Comparison of ENCODE assay signal across 14 cellular contexts in the genomic region with DNA sequence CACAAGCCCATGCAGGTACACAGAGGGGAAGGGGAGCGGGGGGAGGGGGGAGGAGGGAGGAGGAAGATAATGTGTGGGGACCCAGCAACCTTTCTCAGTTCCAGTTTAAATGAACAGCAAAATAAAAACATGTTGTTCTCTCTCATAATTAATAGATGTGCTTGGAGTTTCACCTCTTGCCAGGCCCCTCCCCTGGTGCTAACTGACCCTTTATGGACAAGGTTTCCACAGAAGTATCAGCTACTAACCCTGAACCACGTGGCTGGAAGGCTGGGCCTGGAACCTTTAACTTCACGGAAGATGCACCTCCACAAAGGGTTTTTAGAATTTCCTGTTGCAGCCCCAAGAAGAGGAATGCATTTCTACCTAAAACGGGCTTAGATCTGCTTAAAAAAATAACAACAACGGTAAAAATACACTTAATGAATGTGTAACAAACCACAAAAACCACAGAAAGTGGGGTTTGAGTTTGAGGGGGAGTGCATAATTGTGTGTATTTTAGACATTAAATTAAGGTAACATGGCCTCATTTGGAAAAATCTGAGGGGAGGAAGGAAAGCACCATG. TPM values are rescaled to one million over a fixed set of nuclear protein-coding genes. Genes with fewer than 3 reads are reported as not detected.
DNase-seq lines count a peak whose midpoint lies in the region; ATAC-seq and TF ChIP-seq lines count a peak whose summit lies in the region.
"Had no signal": no experiment of that assay in that cellular context is flagged by ENCODE, and none has a peak within 500 bp of the region (broad histone marks: within the 10 kb centered on the region; RNA-seq: fewer than 3 reads in every experiment).

No MANE protein-coding gene starts in this region.

- no peaks in the 10 kb centered on the region for H3K27me3 ChIP-seq in SJSA1 (replicated peaks)
- no peaks in the 10 kb centered on the region for H3K27me3 ChIP-seq in subcutaneous abdominal adipose tissue (ENCODE audit: control insufficient read depth in 5 of 5, insufficient read depth in 4 of 5, low read length in 5 of 5)
- peaks cover 9% of the 10 kb centered on the region for H3K27me3 ChIP-seq in endodermal cell (ENCODE audit: control insufficient read depth, insufficient read depth, low read length, poor library complexity, severe bottlenecking)
- H3K27me3 ChIP-seq: neutrophil had no signal

- peaks cover 43% of the 10 kb centered on the region for H3K4me1 ChIP-seq in SJSA1 (replicated peaks)
- H3K4me1 ChIP-seq in subcutaneous abdominal adipose tissue (ENCODE audit: control insufficient read depth in 5 of 5, insufficient read depth in 5 of 5, low read length in 5 of 5): peaks cover 12 to 44% (median 39%) of the 10 kb centered on the region in 5 donors
- no peaks in the 10 kb centered on the region for H3K4me1 ChIP-seq in endodermal cell (ENCODE audit: control insufficient read depth, insufficient read depth, low read length)

- H3K4me3 Mint-ChIP-seq in HFFc6: peak overlapping the region; percentile 39; the same call in 1 of the 2 replicates
- H3K4me3 Mint-ChIP-seq in endodermal cell: no peak overlapping the region

- peaks cover 49% of the 10 kb centered on the region for H3K4me1 Mint-ChIP-seq in HFFc6 (ENCODE audit: low read depth)
- H3K4me1 Mint-ChIP-seq in endodermal cell: peaks cover 17% of the 10 kb centered on the region

- no peak for DNase-seq in HFFc6
- DNase-seq in SJSA1 (ENCODE audit: low read depth in 1 of 2, low spot score in 2 of 2): peak in 1 of 2 experiments; percentile 40
- no peak for DNase-seq in left lobe of liver (ENCODE audit: low spot score)
- no peak for DNase-seq in RKO (ENCODE audit: low spot score)
- DNase-seq in NCI-H1694 (lab: John Stamatoyannopoulos, UW): no peak
- no peak for DNase-seq in DMS79 (lab: John Stamatoyannopoulos, UW)
- DNase-seq in endodermal cell: no peak
- DNase-seq: activated CD4-positive, alpha-beta T cell treated with anti-CD3 and anti-CD28 coated beads for 1 hour; activated naive CD4-positive, alpha-beta T cell treated with Interleukin-2 at 50 U/mL for 16 hours; NCI-H446 treated with DMSO at 0.1 percent for 48 hours; stimulated activated naive CD8-positive, alpha-beta T cell treated with anti-CD3 and anti-CD28 coated beads, Interleukin-15, amount 100 ng/mL, for 72 hours had no signal

- H3K4me3 ChIP-seq in SJSA1 (no peak overlapping the region), subcutaneous abdominal adipose tissue (ENCODE audit: low read depth in 1 of 5, low read length in 5 of 5) (no peak overlapping the region), endodermal cell (ENCODE audit: low read length) (no peak overlapping the region)
- H3K4me3 ChIP-seq: SK-N-MC had no signal

- H3K27ac ChIP-seq in SJSA1: peak overlapping the region; percentile 32; the same call in 1 of the 2 replicates
- peak overlapping the region; percentile 87 for H3K27ac ChIP-seq in subcutaneous abdominal adipose tissue (ENCODE audit: low read depth, low read length)
- H3K27ac ChIP-seq in endodermal cell (ENCODE audit: low read depth, low read length): no peak overlapping the region
- H3K27ac ChIP-seq: neutrophil, SK-N-MC had no signal

- no peaks in the 10 kb centered on the region for H3K27me3 Mint-ChIP-seq in HFFc6 (ENCODE audit: insufficient read depth)
- H3K27me3 Mint-ChIP-seq in endodermal cell (ENCODE audit: insufficient read depth): peaks cover 29% of the 10 kb centered on the region

- H3K9ac ChIP-seq in subcutaneous abdominal adipose tissue (ENCODE audit: low read length in 5 of 5) (peak overlapping the region in 1 of 5 donors; percentile 31), endodermal cell (ENCODE audit: extremely low read depth, low read length, poor library complexity, severe bottlenecking) (no peak overlapping the region)

- H3K9me3 ChIP-seq in SJSA1 (replicated peaks): no peaks in the 10 kb centered on the region
- H3K9me3 ChIP-seq in subcutaneous abdominal adipose tissue (ENCODE audit: control insufficient read depth in 5 of 5, low read length in 5 of 5): no peaks in the 10 kb centered on the region
- no peaks in the 10 kb centered on the region for H3K9me3 ChIP-seq in endodermal cell (ENCODE audit: control insufficient read depth, low read length)
- H3K9me3 ChIP-seq: neutrophil had no signal

- TF ChIP-seq CTCF in HFFc6 (IDR thresholded peaks at IDR 0.05) (no peak), endodermal cell (conservative IDR thresholded peaks at IDR 0.05) (no peak)

- H3K36me3 Mint-ChIP-seq in HFFc6 (ENCODE audit: low read depth): no peaks in the 10 kb centered on the region
- no peaks in the 10 kb centered on the region for H3K36me3 Mint-ChIP-seq in endodermal cell (ENCODE audit: low read depth)

- peak; percentile 11 for ATAC-seq in left lobe of liver
- ATAC-seq: stimulated activated naive CD8-positive, alpha-beta T cell treated with anti-CD3 and anti-CD28 coated beads, Interleukin-15, amount 100 ng/mL, for 72 hours had no signal

- H3K36me3 ChIP-seq in SJSA1: no peaks in the 10 kb centered on the region
- H3K36me3 ChIP-seq in subcutaneous abdominal adipose tissue (ENCODE audit: control insufficient read depth in 5 of 5, insufficient read depth in 5 of 5, low read length in 5 of 5): peaks cover 0 to 2% (median 0%) of the 10 kb centered on the region in 5 donors
- H3K36me3 ChIP-seq in endodermal cell (ENCODE audit: control insufficient read depth, insufficient read depth, low read length): no peaks in the 10 kb centered on the region
- H3K36me3 ChIP-seq: neutrophil had no signal

- H3K27ac Mint-ChIP-seq in HFFc6 (peak overlapping the region; percentile 95), endodermal cell (no peak overlapping the region)

- 86 to 95% methylated on average over 2 to 4 of the region's 5 CpGs for WGBS in endodermal cell (ENCODE audit: insufficient coverage in 1 of 2, insufficient read length in 1 of 2), 2 experiments

- H3K9me3 Mint-ChIP-seq in HFFc6: no peaks in the 10 kb centered on the region
- no peaks in the 10 kb centered on the region for H3K9me3 Mint-ChIP-seq in endodermal cell
- H3K9me3 Mint-ChIP-seq: stimulated activated naive CD8-positive, alpha-beta T cell treated with anti-CD3 and anti-CD28 coated beads, Interleukin-15, amount 100 ng/mL, for 72 hours had no signal

RNA-seq across cellular contexts. Expression of a gene that starts 14.8 kb away (rescaled TPM):
- 100 to 1,000 TPM in 4 of 6 experiments, 10 to 100 TPM in 2; 54.3 to 132 (median 118) TPM for total RNA-seq in HFFc6 (2021; fragmentation: NEBNext Ultra II Directional; extraction: Animal tissue kit (Norgen Biotek cat#: 25700))
- 19.5 and 22.0 TPM in 2 replicates for total RNA-seq in SJSA1 (2014; rRNA removed; shearing (Covaris generic))
- 17.1 TPM for total RNA-seq in left lobe of liver
- total RNA-seq in endodermal cell: 1 to 10 TPM; 7.8 to 9.6 TPM
- polyA plus RNA-seq in endodermal cell (2013, experiment 1 of 2): 36.7 TPM
- 35.6 TPM for polyA plus RNA-seq in endodermal cell (2013, experiment 2 of 2)
